ENCODE assay signal across 8 cellular contexts in genomic region chr3:11774296-11774877, GRCh38.
DNase-seq lines count a peak whose midpoint lies in the region; ATAC-seq, FAIRE-seq and TF ChIP-seq lines count a peak whose summit lies in the region.
"Had no signal": no experiment of that assay in that cellular context is flagged by ENCODE, and none has a peak within 500 bp of the region (broad histone marks: within the 10 kb centered on the region; RNA-seq: fewer than 3 reads in every experiment).

No MANE protein-coding gene starts in this region.

- H2AFZ ChIP-seq in endothelial cell of umbilical vein (ENCODE audit: low read depth, low read length), result no peak overlapping the region

- dilution Hi-C loops in endothelial cell of umbilical vein (cut with MboI; ENCODE audit: extremely low pct_ligation_motif_present, low sequenced_read_pairs), result no loop called here

- no peak overlapping the region for H3K4me3 Mint-ChIP-seq in activated T-helper 17 cell treated with anti-CD3 and anti-CD28 coated beads, Interleukin-2, amount 50 U/mL, for 72 hours
- H3K4me3 Mint-ChIP-seq: naive B cell had no signal

- peak; percentile 32; the same call in 1 of the 3 replicates for TF ChIP-seq CTCF in GM12872 (IDR thresholded peaks at IDR 0.05; ENCODE audit: insufficient read depth, low read depth, low read length)
- TF ChIP-seq CTCF in endothelial cell of umbilical vein (IDR thresholded peaks at IDR 0.05; ENCODE audit: extremely low read depth in 1 of 2, insufficient read depth in 1 of 2, low read depth in 1 of 2, low read length in 2 of 2), result peak; percentile 46 to 68

- H3K4me3 ChIP-seq in endothelial cell of umbilical vein (replicated peaks in 1 of 3; ENCODE audit: insufficient read depth in 1 of 3, low read depth in 1 of 3, low read length in 3 of 3), result no peak overlapping the region

- CTCF ChIA-PET in endothelial cell of umbilical vein (lab: Charles Lee), result interaction anchor here (0.6 to 1.9 kb wide), 7 partner anchors 8 to 395 kb away, joined by 3 to 12 read pairs (median 3); no protein-coding TSS in a partner anchor

- H3K79me2 ChIP-seq in endothelial cell of umbilical vein (ENCODE audit: control insufficient read depth, insufficient read depth, low read length), result no peaks in the 10 kb centered on the region

- H3K4me1 Mint-ChIP-seq in activated T-helper 17 cell treated with anti-CD3 and anti-CD28 coated beads, Interleukin-2, amount 50 U/mL, for 72 hours, result peaks cover 9% of the 10 kb centered on the region

- H3K9me3 Mint-ChIP-seq in activated T-helper 17 cell treated with anti-CD3 and anti-CD28 coated beads, Interleukin-2, amount 50 U/mL, for 72 hours, result no peaks in the 10 kb centered on the region

- BruUV-seq in endothelial cell of umbilical vein (replicated peaks; lab: Mats Ljungman, UMichigan), result no TSS peak

- H3K27me3 Mint-ChIP-seq in activated T-helper 17 cell treated with anti-CD3 and anti-CD28 coated beads, Interleukin-2, amount 50 U/mL, for 72 hours, result no peaks in the 10 kb centered on the region
- H3K27me3 Mint-ChIP-seq: naive B cell had no signal

- FAIRE-seq in endothelial cell of umbilical vein (lab: Jason Lieb, UNC), result peak; percentile 58

- no peaks in the 10 kb centered on the region for H3K9me1 ChIP-seq in endothelial cell of umbilical vein (replicated peaks; ENCODE audit: control insufficient read depth, extremely low read depth, insufficient read depth, low read length)

- DNase-seq in NCI-H774 (lab: John Stamatoyannopoulos, UW) (peak; percentile 0), endothelial cell of umbilical vein (ENCODE audit: low read depth, low spot score) (peak; percentile 60), myocyte (ENCODE audit: low read depth) (peak; percentile 74)
- DNase-seq in activated CD8-positive, alpha-beta memory T cell treated with anti-CD3 and anti-CD28 coated beads, Interleukin-2, amount 50 U/mL, for 48 hours, result no peak
- DNase-seq in activated CD8-positive, alpha-beta memory T cell treated with anti-CD3 and anti-CD28 coated beads, Interleukin-2, amount 50 U/mL, for 4 hours, result no peak
- DNase-seq: naive B cell had no signal

- H3K36me3 Mint-ChIP-seq in activated T-helper 17 cell treated with anti-CD3 and anti-CD28 coated beads, Interleukin-2, amount 50 U/mL, for 72 hours (ENCODE audit: low read depth), result no peaks in the 10 kb centered on the region

- no peak overlapping the region for H3K27ac ChIP-seq in endothelial cell of umbilical vein (ENCODE audit: insufficient read depth, low read depth, low read length)

- no peaks in the 10 kb centered on the region for H3K9me3 ChIP-seq in endothelial cell of umbilical vein (replicated peaks; ENCODE audit: control insufficient read depth, insufficient read depth, low read length)

- peaks cover 11% of the 10 kb centered on the region for H3K4me1 ChIP-seq in endothelial cell of umbilical vein (ENCODE audit: control insufficient read depth, extremely low read depth, insufficient read depth, low read length)

- H4K20me1 ChIP-seq in endothelial cell of umbilical vein (replicated peaks; ENCODE audit: control insufficient read depth, extremely low read depth, insufficient read depth, low read length), result no peaks in the 10 kb centered on the region

- H3K36me3 ChIP-seq in endothelial cell of umbilical vein (ENCODE audit: control insufficient read depth in 2 of 2, extremely low read depth in 1 of 2, insufficient read depth in 2 of 2, low read length in 2 of 2), result no peaks in the 10 kb centered on the region

- POLR2A ChIA-PET in endothelial cell of umbilical vein (lab: Charles Lee), result no interaction called here

- no peak overlapping the region for H3K27ac Mint-ChIP-seq in activated T-helper 17 cell treated with anti-CD3 and anti-CD28 coated beads, Interleukin-2, amount 50 U/mL, for 72 hours
- H3K27ac Mint-ChIP-seq: naive B cell had no signal

- H3K27me3 ChIP-seq in endothelial cell of umbilical vein (ENCODE audit: control insufficient read depth in 2 of 2, insufficient read depth in 2 of 2, low read length in 2 of 2), result no peaks in the 10 kb centered on the region

- ATAC-seq in activated T-helper 17 cell treated with anti-CD3 and anti-CD28 coated beads, Interleukin-2, amount 50 U/mL, for 72 hours (replicated peaks), result no peak

- H3K9ac ChIP-seq in endothelial cell of umbilical vein (replicated peaks; ENCODE audit: extremely low read depth, insufficient read depth, low read length), result no peak overlapping the region

- H3K4me2 ChIP-seq in endothelial cell of umbilical vein (ENCODE audit: insufficient read depth, low read length), result no peak overlapping the region

- no peak for TF ChIP-seq POLR2A in endothelial cell of umbilical vein (IDR thresholded peaks at IDR 0.05; ENCODE audit: low read depth, low read length)

- intact Hi-C loops in endothelial cell of umbilical vein (cut with micrococcal nuclease), result loop anchor here (1.0 to 5.0 kb wide), 5 partner anchors 30 to 403 kb away; no protein-coding TSS in a partner anchor

TF ChIP-seq in endothelial cell of umbilical vein, 7 proteins besides CTCF, POLR2A, EP300 and RAD21:
- TF ChIP-seq POLR2AphosphoS5 (IDR thresholded peaks at IDR 0.05; ENCODE audit: insufficient read depth, low read depth, low read length), result no peak

Comparison
In these comparisons a context has a peak if more than half of its experiments do, and no peak if none do; other contexts are left out.
1. DNase-seq: peak in NCI-H774 (single experiment), endothelial cell of umbilical vein (single experiment) and myocyte (single experiment); none in activated CD8-positive, alpha-beta memory T cell treated with anti-CD3 and anti-CD28 coated beads, Interleukin-2, amount 50 U/mL, for 48 hours (single experiment) and activated CD8-positive, alpha-beta memory T cell treated with anti-CD3 and anti-CD28 coated beads, Interleukin-2, amount 50 U/mL, for 4 hours (single experiment).